14 cellular contexts compared by ENCODE assay signal in genomic region chr14:23052182-23052623, GRCh38. TPM values are rescaled to one million over a fixed set of nuclear protein-coding genes. Genes with fewer than 3 reads are reported as not detected.
A peak's percentile ranks its signal among the peaks of the same experiment; 100 is the strongest.
DNase-seq lines count a peak whose midpoint lies in the region; ATAC-seq and TF ChIP-seq lines count a peak whose summit lies in the region.
"Had no signal": no experiment of that assay in that cellular context is flagged by ENCODE, and none has a peak within 500 bp of the region (broad histone marks: within the 10 kb centered on the region; RNA-seq: fewer than 3 reads in every experiment).

No MANE protein-coding gene starts in this region.

- no peaks in the 10 kb centered on the region for H4K20me1 ChIP-seq in SK-N-SH (ENCODE audit: insufficient read depth)

- H3K4me3 ChIP-seq in SK-N-SH (ENCODE audit: low read depth in 2 of 2, low read length in 1 of 2): no peak overlapping the region
- H3K4me3 ChIP-seq in epithelial cell of proximal tubule (ENCODE audit: low read depth, low read length): no peak overlapping the region
- no peak overlapping the region for H3K4me3 ChIP-seq in retinal pigment epithelial cell (ENCODE audit: low read length)
- H3K4me3 ChIP-seq: left lung had no signal

- peaks cover 12% of the 10 kb centered on the region for H3F3A ChIP-seq in SK-N-SH (replicated peaks; ENCODE audit: insufficient read depth)

- H3K4me2 ChIP-seq in SK-N-SH: no peak overlapping the region

- peaks cover 0 to 11% of the 10 kb centered on the region in 2 experiments for H3K36me3 ChIP-seq in SK-N-SH (replicated peaks in 1 of 2; ENCODE audit: control insufficient read depth in 1 of 2, insufficient read depth in 2 of 2, low read length in 1 of 2)
- H3K36me3 ChIP-seq: left lung had no signal

- no peak overlapping the region for H2AFZ ChIP-seq in SK-N-SH (ENCODE audit: low read depth)
- H2AFZ ChIP-seq: parathyroid adenoma had no signal

- H3K79me2 ChIP-seq in SK-N-SH (ENCODE audit: insufficient read depth): peaks cover 6% of the 10 kb centered on the region; the same call in 1 of the 2 replicates
- H3K79me2 ChIP-seq: parathyroid adenoma had no signal

- ATAC-seq in SK-N-SH treated with all-trans-retinoic acid at 6 μM for 48 hours (no peak), GM19397 (IDR thresholded peaks at IDR 0.05; ENCODE audit: unreplicated experiment) (no peak)
- ATAC-seq: left lung had no signal

- TF ChIP-seq EP300 in SK-N-SH (IDR thresholded peaks at IDR 0.05; ENCODE audit: borderline replicate concordance in 1 of 2, low read depth in 1 of 2, low read length in 1 of 2): no peak

- H3K27ac ChIP-seq in SK-N-SH (ENCODE audit: low read depth in 2 of 2, low read length in 1 of 2): no peak overlapping the region
- H3K27ac ChIP-seq: 22Rv1, left lung, parathyroid adenoma had no signal

- WGBS in SK-N-SH (ENCODE audit: low lambda C conversion rate): 94% methylated on average over 10 of the region's 14 CpGs

- POLR2A ChIA-PET in SK-N-SH (lab: Yijun Ruan, JAX): interaction anchor here (1.7 to 2.1 kb wide), 2 partner anchors 45 to 66 kb away, joined by 4 to 5 read pairs; no protein-coding TSS in a partner anchor

- H3K9ac ChIP-seq in SK-N-SH: no peak overlapping the region
- H3K9ac ChIP-seq: parathyroid adenoma had no signal

- H3K9me3 ChIP-seq in SK-N-SH: no peaks in the 10 kb centered on the region
- H3K9me3 ChIP-seq: left lung had no signal

- TF ChIP-seq RAD21 in SK-N-SH (IDR thresholded peaks at IDR 0.05; ENCODE audit: low read length): peak; percentile 33; the same call in 1 of the 2 replicates

- H3K4me1 ChIP-seq in SK-N-SH (ENCODE audit: control insufficient read depth in 1 of 2, insufficient read depth in 2 of 2, low read depth in 1 of 2, low read length in 1 of 2): peaks cover 14 to 25% of the 10 kb centered on the region in 2 experiments; a peak in 3 of 4 replicates

- TF ChIP-seq CTCF in SK-N-SH (IDR thresholded peaks at IDR 0.05) (0 out of 2 replicates have a peak, but pooled peaks have one; percentile 17), epithelial cell of proximal tubule (conservative IDR thresholded peaks at IDR 0.05; ENCODE audit: low read depth, low read length) (peak; percentile 37), retinal pigment epithelial cell (conservative IDR thresholded peaks at IDR 0.05; ENCODE audit: low read depth, low read length) (peak; percentile 66)

- CTCF ChIA-PET in SK-N-SH (lab: Yijun Ruan, JAX): interaction anchor here (0.7 to 33.1 kb wide), 5 partner anchors 9 to 180 kb away, joined by 3 to 1566 read pairs (median 6); partner anchors contain the start of gene AJUBA

- no peaks in the 10 kb centered on the region for H3K9me2 ChIP-seq in SK-N-SH

- DNase-seq in SK-N-SH: no peak
- DNase-seq in epithelial cell of proximal tubule (ENCODE audit: low read depth): no peak
- no peak for DNase-seq in retinal pigment epithelial cell (ENCODE audit: low read depth)
- DNase-seq in activated gamma-delta T cell (lab: John Stamatoyannopoulos, UW): no peak
- DNase-seq: erythroblast, left lung, NCI-H146 had no signal

- no peaks in the 10 kb centered on the region for H3K27me3 ChIP-seq in SK-N-SH (ENCODE audit: insufficient read depth)

TF ChIP-seq in SK-N-SH, 30 proteins besides CTCF, POLR2A, EP300 and RAD21:
- TF ChIP-seq MXI1 (IDR thresholded peaks at IDR 0.05; ENCODE audit: low read depth, low read length) (no peak), SMC3 (IDR thresholded peaks at IDR 0.05; ENCODE audit: low read depth, low read length) (0 out of 2 replicates have a peak, but pooled peaks have one; percentile 4)

TF ChIP-seq in SK-N-SH treated with all-trans-retinoic acid at 6 μM for 48 hours, 23 proteins besides CTCF, POLR2A, EP300 and RAD21 (continues in another document):
- TF ChIP-seq CSDC2 (CRISPR knock-in tag; IDR thresholded peaks at IDR 0.05) (no peak), SNAI2 (CRISPR knock-in tag; IDR thresholded peaks at IDR 0.05) (no peak), CREB5 (CRISPR knock-in tag; IDR thresholded peaks at IDR 0.05; ENCODE audit: low read depth) (no peak), TOX (CRISPR knock-in tag; IDR thresholded peaks at IDR 0.05; ENCODE audit: borderline replicate concordance) (no peak), ZNF565 (CRISPR knock-in tag; conservative IDR thresholded peaks at IDR 0.05; ENCODE audit: low read depth) (no peak), ARNTL (CRISPR knock-in tag; IDR thresholded peaks at IDR 0.05; ENCODE audit: borderline replicate concordance, low read depth) (no peak), OSR1 (CRISPR knock-in tag; IDR thresholded peaks at IDR 0.05) (no peak), ZNF8 (CRISPR knock-in tag; IDR thresholded peaks at IDR 0.05) (no peak), ISL1 (CRISPR knock-in tag; IDR thresholded peaks at IDR 0.05) (no peak), GLIS3 (CRISPR knock-in tag; IDR thresholded peaks at IDR 0.05) (no peak), CSRNP3 (CRISPR knock-in tag; IDR thresholded peaks at IDR 0.05) (no peak), ZNF70 (CRISPR knock-in tag; IDR thresholded peaks at IDR 0.05) (no peak), ZC3H10 (CRISPR knock-in tag; IDR thresholded peaks at IDR 0.05) (no peak), TSHZ2 (CRISPR knock-in tag; IDR thresholded peaks at IDR 0.05) (no peak), TCF4 (CRISPR knock-in tag; IDR thresholded peaks at IDR 0.05; ENCODE audit: borderline replicate concordance) (no peak), ZFP3 (CRISPR knock-in tag; IDR thresholded peaks at IDR 0.05) (no peak), PPARA (CRISPR knock-in tag; IDR thresholded peaks at IDR 0.05; ENCODE audit: borderline replicate concordance) (no peak)

RNA-seq across cellular contexts. Expression of gene CDH24, which starts 5.1 kb away (rescaled TPM):
- 30.8 and 36.7 TPM in 2 replicates for polyA plus RNA-seq in SK-N-SH (2012; rRNA removed)
- polyA plus RNA-seq in SK-N-SH (2012; cell fraction: cytosol; rRNA removed): 5.2 and 9.5 TPM in 2 replicates
- 289 and 297 TPM in 2 replicates for polyA plus RNA-seq in SK-N-SH (2012; cell fraction: nucleus; rRNA removed)
- total RNA-seq in epithelial cell of proximal tubule: 11.1 and 17.7 TPM in 2 replicates

RNA-seq across cellular contexts. Expression of gene PSMB11, which starts 10.2 kb away (rescaled TPM):
- polyA plus RNA-seq in SK-N-SH (2012; rRNA removed): not detected in 2 replicates
- not detected in 2 replicates for polyA plus RNA-seq in SK-N-SH (2012; cell fraction: cytosol; rRNA removed)
- not detected in 2 replicates for polyA plus RNA-seq in SK-N-SH (2012; cell fraction: nucleus; rRNA removed)
- not detected in 2 replicates for total RNA-seq in epithelial cell of proximal tubule
- total RNA-seq: activated CD8-positive, alpha-beta memory T cell treated with anti-CD3 and anti-CD28 coated beads for 36 hours; HT1080; left lung; T-helper 2 cell treated with Interferon-gamma antibody and Interleukin-4, amounts not matched to agents 100 ng/mL and 5 ng/mL, for 36 hours had no signal

RNA-seq across cellular contexts. Expression of gene PSMB5, which starts 17.5 kb away (rescaled TPM):
- 337 and 401 TPM in 2 replicates for polyA plus RNA-seq in SK-N-SH (2012; rRNA removed)
- 295 and 345 TPM in 2 replicates for polyA plus RNA-seq in SK-N-SH (2012; cell fraction: cytosol; rRNA removed)
- polyA plus RNA-seq in SK-N-SH (2012; cell fraction: nucleus; rRNA removed): 185 and 217 TPM in 2 replicates
- 388 and 413 TPM in 2 replicates for total RNA-seq in epithelial cell of proximal tubule

RNA-seq across cellular contexts. Expression of gene C14orf93, which starts 42.3 kb away (rescaled TPM):
- 9.1 and 9.5 TPM in 2 replicates for polyA plus RNA-seq in SK-N-SH (2012; rRNA removed)
- 5.4 and 7.8 TPM in 2 replicates for polyA plus RNA-seq in SK-N-SH (2012; cell fraction: cytosol; rRNA removed)
- polyA plus RNA-seq in SK-N-SH (2012; cell fraction: nucleus; rRNA removed): 12.3 and 14.9 TPM in 2 replicates
- total RNA-seq in epithelial cell of proximal tubule: 6.0 and 9.4 TPM in 2 replicates

RNA-seq across cellular contexts. Expression of gene ACIN1, which starts 42.7 kb away (rescaled TPM):
- polyA plus RNA-seq in SK-N-SH (2012; rRNA removed): 159 and 195 TPM in 2 replicates
- 67.5 and 71.7 TPM in 2 replicates for polyA plus RNA-seq in SK-N-SH (2012; cell fraction: cytosol; rRNA removed)
- 543 and 819 TPM in 2 replicates for polyA plus RNA-seq in SK-N-SH (2012; cell fraction: nucleus; rRNA removed)
- 84.1 and 85.2 TPM in 2 replicates for total RNA-seq in epithelial cell of proximal tubule
